20 cellular contexts compared by ENCODE assay signal in genomic region chr2:108364676-108365297, GRCh38. TPM values are rescaled to one million over a fixed set of nuclear protein-coding genes. Genes with fewer than 3 reads are reported as not detected.
DNase-seq lines count a peak whose midpoint lies in the region; ATAC-seq, FAIRE-seq and TF ChIP-seq lines count a peak whose summit lies in the region.
"Had no signal": no experiment of that assay in that cellular context is flagged by ENCODE, and none has a peak within 500 bp of the region (broad histone marks: within the 10 kb centered on the region; RNA-seq: fewer than 3 reads in every experiment).

No MANE protein-coding gene starts in this region.

- H3K4me2 ChIP-seq in smooth muscle cell = no peak overlapping the region
- H3K4me2 ChIP-seq: PC-9 had no signal

- peak overlapping the region; percentile 72 for H3K27ac ChIP-seq in smooth muscle cell (ENCODE audit: low read depth)
- H3K27ac ChIP-seq: left lung, PC-9 had no signal

- DNase-seq in DMS53 (lab: John Stamatoyannopoulos, UW) = peak; percentile 39
- DNase-seq in DMS53 treated with DMSO at 0.1 percent for 48 hours (lab: John Stamatoyannopoulos, UW; ENCODE audit: unreplicated experiment) = no peak
- DNase-seq in RCC 7860 (ENCODE audit: low spot score) = peak; percentile 31
- peak; percentile 64 for DNase-seq in fibroblast of mammary gland (ENCODE audit: low read depth)
- DNase-seq in smooth muscle cell (lab: John Stamatoyannopoulos, UW; ENCODE audit: unreplicated experiment) = no peak
- DNase-seq in NCI-H128 (lab: John Stamatoyannopoulos, UW; ENCODE audit: unreplicated experiment) = no peak
- DNase-seq in activated CD8-positive, alpha-beta memory T cell treated with anti-CD3 and anti-CD28 coated beads, Interleukin-2, amount 50 U/mL, for 48 hours = no peak
- DNase-seq: activated CD4-positive, CD25-positive, alpha-beta regulatory T cell treated with anti-CD3 and anti-CD28 coated beads, Interleukin-2, amount 50 U/mL, for 72 hours; activated effector memory CD4-positive, alpha-beta T cell treated with Interleukin-2 at 50 U/mL for 16 hours; DMS79 treated with DMSO at 0.1 percent for 48 hours; effector CD4-positive, alpha-beta T cell; left lung; mucosa of descending colon; NCI-H2029; NCI-H774; PC-9 had no signal

- TF ChIP-seq CTCF in fibroblast of mammary gland (conservative IDR thresholded peaks at IDR 0.05; ENCODE audit: control insufficient read depth, insufficient read depth, low read depth, low read length) = no peak
- TF ChIP-seq CTCF in smooth muscle cell (IDR thresholded peaks at IDR 0.05; ENCODE audit: borderline replicate concordance, insufficient read depth, poor library complexity, severe bottlenecking) = no peak

- H4K20me1 ChIP-seq in smooth muscle cell (ENCODE audit: low read depth) = no peaks in the 10 kb centered on the region

- ATAC-seq in HG02981 (IDR thresholded peaks at IDR 0.05; ENCODE audit: unreplicated experiment) = no peak
- ATAC-seq: left lung, mucosa of descending colon had no signal

- no peak for FAIRE-seq in RCC 7860 (lab: Jason Lieb, UNC)

- H2AFZ ChIP-seq in smooth muscle cell (ENCODE audit: low read depth) = no peak overlapping the region
- H2AFZ ChIP-seq: PC-9 had no signal

- no peaks in the 10 kb centered on the region for H3K79me2 ChIP-seq in smooth muscle cell (ENCODE audit: low read depth)

- no peaks in the 10 kb centered on the region for H3K36me3 ChIP-seq in smooth muscle cell (ENCODE audit: low read depth)
- H3K36me3 ChIP-seq: left lung had no signal

- WGBS in smooth muscle cell (ENCODE audit: low lambda C conversion rate) = 84% methylated on average over 6 of the region's 6 CpGs

- H3K9ac ChIP-seq in smooth muscle cell (ENCODE audit: low read depth) = peak overlapping the region; percentile 27

- no peaks in the 10 kb centered on the region for H3K27me3 ChIP-seq in smooth muscle cell (ENCODE audit: low read depth)
- H3K27me3 ChIP-seq: left lung had no signal

- no peaks in the 10 kb centered on the region for H3K4me1 ChIP-seq in smooth muscle cell (ENCODE audit: low read depth)
- H3K4me1 ChIP-seq: left lung had no signal

- H3K4me3 ChIP-seq in fibroblast of mammary gland (ENCODE audit: control insufficient read depth, low read depth, low read length) (no peak overlapping the region), smooth muscle cell (no peak overlapping the region)
- H3K4me3 ChIP-seq: left lung, mucosa of descending colon, PC-9 had no signal

- H3F3A ChIP-seq in smooth muscle cell (ENCODE audit: low read depth) = no peaks in the 10 kb centered on the region

- no peaks in the 10 kb centered on the region for H3K9me3 ChIP-seq in smooth muscle cell (replicated peaks; ENCODE audit: low read depth)
- H3K9me3 ChIP-seq: mucosa of descending colon had no signal

RNA-seq across cellular contexts. Expression of gene SULT1C4, which starts 13.0 kb away (rescaled TPM):
- 3.9 and 9.2 TPM in 2 replicates for total RNA-seq in smooth muscle cell
- 4.7 and 5.5 TPM in 2 replicates for polyA plus RNA-seq in smooth muscle cell
- total RNA-seq: A172, PC-9, SK-MEL-5 had no signal
- polyA plus RNA-seq: CD14-positive monocyte had no signal

Comparison
In these comparisons a context has a peak if more than half of its experiments do, and no peak if none do; other contexts are left out.
1. DNase-seq: peak in DMS53 (single experiment), RCC 7860 (single experiment) and fibroblast of mammary gland (single experiment); none in DMS53 treated with DMSO at 0.1 percent for 48 hours (single experiment), smooth muscle cell (single experiment), NCI-H128 (single experiment) and activated CD8-positive, alpha-beta memory T cell treated with anti-CD3 and anti-CD28 coated beads, Interleukin-2, amount 50 U/mL, for 48 hours (single experiment).